18 cellular contexts compared by ENCODE assay signal in the genomic region with DNA sequence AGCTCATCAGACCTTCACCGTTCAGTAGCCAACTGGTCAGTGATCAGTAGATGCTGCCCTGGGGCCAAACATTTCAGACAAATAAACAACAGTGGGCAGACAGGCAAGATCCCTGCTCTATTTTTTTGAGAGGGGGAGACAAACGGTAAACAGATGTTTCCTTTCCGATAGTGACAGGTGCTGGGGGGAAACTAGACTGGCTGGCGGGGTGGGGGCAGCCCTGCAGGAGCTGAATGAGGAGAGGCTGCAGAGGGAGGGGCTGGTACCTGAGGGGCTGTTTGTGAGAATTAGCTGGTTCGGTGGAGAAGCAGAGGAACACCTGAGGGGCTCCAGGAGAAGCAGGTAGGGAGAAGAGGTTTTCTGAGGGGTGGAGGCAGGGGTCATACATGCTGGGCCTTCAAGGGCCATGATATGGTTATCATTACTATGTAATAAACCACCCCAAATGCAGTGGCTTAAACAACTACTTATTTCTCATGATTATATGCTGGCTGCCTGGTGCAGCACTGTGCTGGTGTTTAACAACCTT. TPM values are rescaled to one million over a fixed set of nuclear protein-coding genes. Genes with fewer than 3 reads are reported as not detected.
DNase-seq lines count a peak whose midpoint lies in the region; ATAC-seq and TF ChIP-seq lines count a peak whose summit lies in the region.
"Had no signal": no experiment of that assay in that cellular context is flagged by ENCODE, and none has a peak within 500 bp of the region (broad histone marks: within the 10 kb centered on the region; RNA-seq: fewer than 3 reads in every experiment).

No MANE protein-coding gene starts in this region.

- H3K4me1 Mint-ChIP-seq in CD8-positive, alpha-beta memory T cell = peaks cover 24 to 37% (median 35%) of the 10 kb centered on the region in 3 donors
- peaks cover 3% of the 10 kb centered on the region for H3K4me1 Mint-ChIP-seq in chondrocyte (ENCODE audit: low read depth)

- no peaks in the 10 kb centered on the region for H3K27me3 Mint-ChIP-seq in CD8-positive, alpha-beta memory T cell
- H3K27me3 Mint-ChIP-seq in chondrocyte (ENCODE audit: low read depth) = no peaks in the 10 kb centered on the region
- H3K27me3 Mint-ChIP-seq: stimulated activated naive B cell treated with anti-CD40 and anti-IgM and Interleukin-4, amounts not matched to agents 10 μg/mL and 1 μg/mL and 100 μg/mL, for 72 hours had no signal

- H3K27me3 ChIP-seq in BLaER1 treated with 17β-estradiol and CSF1 and Interleukin-3, amounts not matched to agents 10 nM and 100 nM = peaks cover 0 to 21% (median 0%) of the 10 kb centered on the region in 11 experiments; a peak in 5 of 22 replicates
- H3K27me3 ChIP-seq in CD8-positive, alpha-beta memory T cell (ENCODE audit: insufficient read depth, low read length, poor library complexity, severe bottlenecking) = no peaks in the 10 kb centered on the region
- H3K27me3 ChIP-seq: colonic mucosa, heart right ventricle, Peyer's patch had no signal

- H3K27ac ChIP-seq in BLaER1 treated with 17β-estradiol and CSF1 and Interleukin-3, amounts not matched to agents 10 nM and 100 nM = peak overlapping the region in 4 of 11 experiments; percentile 18 to 63 (median 50); a peak in 6 of 22 replicates
- no peak overlapping the region for H3K27ac ChIP-seq in CD8-positive, alpha-beta memory T cell (ENCODE audit: low read depth, low read length)
- peak overlapping the region; percentile 48 for H3K27ac ChIP-seq in OCI-LY7 (ENCODE audit: low read depth, low read length, poor library complexity, severe bottlenecking)
- H3K27ac ChIP-seq: C4-2B, colonic mucosa, GM23248, Peyer's patch had no signal

- peaks cover 25 to 58% (median 35%) of the 10 kb centered on the region in 11 experiments for H3K36me3 ChIP-seq in BLaER1 treated with 17β-estradiol and CSF1 and Interleukin-3, amounts not matched to agents 10 nM and 100 nM
- H3K36me3 ChIP-seq in CD8-positive, alpha-beta memory T cell (ENCODE audit: insufficient read depth, low read length) = peaks cover 17% of the 10 kb centered on the region
- peaks cover 26% of the 10 kb centered on the region for H3K36me3 ChIP-seq in OCI-LY7 (ENCODE audit: insufficient read depth, low read length)
- H3K36me3 ChIP-seq: colonic mucosa had no signal

- intact Hi-C loops in OCI-LY7 (cut with micrococcal nuclease; ENCODE audit: unreplicated experiment) = no loop called here

- H3K9me3 Mint-ChIP-seq in CD8-positive, alpha-beta memory T cell = no peaks in the 10 kb centered on the region
- H3K9me3 Mint-ChIP-seq in chondrocyte (ENCODE audit: low read depth) = no peaks in the 10 kb centered on the region
- H3K9me3 Mint-ChIP-seq: stimulated activated naive B cell treated with anti-CD40 and anti-IgM and Interleukin-4, amounts not matched to agents 10 μg/mL and 1 μg/mL and 100 μg/mL, for 72 hours had no signal

- H3K4me3 Mint-ChIP-seq in CD8-positive, alpha-beta memory T cell = peak overlapping the region in 5 of 7 donors; percentile 31 to 75 (median 50)
- no peak overlapping the region for H3K4me3 Mint-ChIP-seq in chondrocyte (ENCODE audit: unreplicated experiment)
- H3K4me3 Mint-ChIP-seq: stimulated activated naive B cell treated with anti-CD40 and anti-IgM and Interleukin-4, amounts not matched to agents 10 μg/mL and 1 μg/mL and 100 μg/mL, for 72 hours had no signal

- peaks cover 0 to 30% (median 13%) of the 10 kb centered on the region in 3 donors for H3K36me3 Mint-ChIP-seq in CD8-positive, alpha-beta memory T cell
- peaks cover 34% of the 10 kb centered on the region for H3K36me3 Mint-ChIP-seq in chondrocyte (ENCODE audit: low read depth)

- POLR2A ChIA-PET in CD8-positive, alpha-beta memory T cell (lab: Charles Lee) = no interaction called here
- POLR2A ChIA-PET in OCI-LY7 (lab: Charles Lee) = no interaction called here

- DNase-seq in CD8-positive, alpha-beta memory T cell = no peak
- DNase-seq in OCI-LY7 (ENCODE audit: low spot score) (peak; percentile 18), chondrocyte (ENCODE audit: low spot score) (no peak), islet precursor cell (no peak)
- DNase-seq: activated CD4-positive, alpha-beta T cell treated with anti-CD3 and anti-CD28 coated beads for 4 hours; colonic mucosa; GM23248; heart right ventricle; NCI-H1105; Peyer's patch; stimulated activated CD4-positive, alpha-beta T cell treated with anti-CD3 and anti-CD28 coated beads, Interleukin-4, amount 100 ng/mL, for 4 hours; stimulated activated naive B cell treated with anti-CD40 and anti-IgM and Interleukin-4, amounts not matched to agents 10 μg/mL and 1 μg/mL and 100 μg/mL, for 72 hours had no signal

- peak overlapping the region in 6 of 8 donors; percentile 29 to 88 (median 78) for H3K27ac Mint-ChIP-seq in CD8-positive, alpha-beta memory T cell
- H3K27ac Mint-ChIP-seq in chondrocyte (ENCODE audit: unreplicated experiment) = peak overlapping the region; percentile 90
- H3K27ac Mint-ChIP-seq: stimulated activated naive B cell treated with anti-CD40 and anti-IgM and Interleukin-4, amounts not matched to agents 10 μg/mL and 1 μg/mL and 100 μg/mL, for 72 hours had no signal

- no peak for TF ChIP-seq CTCF in OCI-LY7 (conservative IDR thresholded peaks at IDR 0.05; ENCODE audit: low read length)
- TF ChIP-seq CTCF in chondrocyte (IDR thresholded peaks at IDR 0.05) = no peak

- no peaks in the 10 kb centered on the region for H3K9me3 ChIP-seq in BLaER1 treated with 17β-estradiol and CSF1 and Interleukin-3, amounts not matched to agents 10 nM and 100 nM (replicated peaks in 1 of 11)
- H3K9me3 ChIP-seq in CD8-positive, alpha-beta memory T cell (ENCODE audit: low read length) = no peaks in the 10 kb centered on the region
- H3K9me3 ChIP-seq in OCI-LY7 (ENCODE audit: low read length) = no peaks in the 10 kb centered on the region
- H3K9me3 ChIP-seq: colonic mucosa, heart right ventricle, Peyer's patch had no signal

- BruUV-seq in OCI-LY7 (replicated peaks; lab: Mats Ljungman, UMichigan) = no TSS peak

- H3K4me1 ChIP-seq in BLaER1 treated with 17β-estradiol and CSF1 and Interleukin-3, amounts not matched to agents 10 nM and 100 nM = peaks cover 55 to 67% (median 62%) of the 10 kb centered on the region in 10 experiments
- H3K4me1 ChIP-seq in CD8-positive, alpha-beta memory T cell (ENCODE audit: insufficient read depth, low read length) = peaks cover 21% of the 10 kb centered on the region
- peaks cover 10% of the 10 kb centered on the region for H3K4me1 ChIP-seq in OCI-LY7 (ENCODE audit: insufficient read depth, low read length, poor library complexity, severe bottlenecking)
- H3K4me1 ChIP-seq: Peyer's patch had no signal

- H3K79me2 ChIP-seq in OCI-LY7 (ENCODE audit: insufficient read depth, low read depth, low read length) = no peaks in the 10 kb centered on the region

- H3K4me2 ChIP-seq in BLaER1 treated with 17β-estradiol and CSF1 and Interleukin-3, amounts not matched to agents 10 nM and 100 nM = peak overlapping the region; percentile 82 to 97 (median 90)
- no peak overlapping the region for H3K4me2 ChIP-seq in OCI-LY7 (ENCODE audit: low read length)

- CTCF ChIA-PET in CD8-positive, alpha-beta memory T cell (lab: Charles Lee) = no interaction called here
- CTCF ChIA-PET in OCI-LY7 (lab: Charles Lee; ENCODE audit: unreplicated experiment) = no interaction called here

- no peak overlapping the region for H2AFZ ChIP-seq in OCI-LY7 (ENCODE audit: low read length)
- H2AFZ ChIP-seq: GM23248 had no signal

- no peak for ATAC-seq in HG02885 (IDR thresholded peaks at IDR 0.05; ENCODE audit: poor library complexity, unreplicated experiment)
- no peak for ATAC-seq in GM21515 (IDR thresholded peaks at IDR 0.05; ENCODE audit: unreplicated experiment)
- no peak for ATAC-seq in esophagus mucosa
- ATAC-seq: K562 had no signal

- H4K20me1 ChIP-seq in BLaER1 treated with 17β-estradiol and CSF1 and Interleukin-3, amounts not matched to agents 10 nM and 100 nM = peaks cover 0 to 85% (median 22%) of the 10 kb centered on the region in 11 experiments; a peak in 16 of 22 replicates
- H4K20me1 ChIP-seq in OCI-LY7 (ENCODE audit: insufficient read depth, low read length) = no peaks in the 10 kb centered on the region

- no peaks in the 10 kb centered on the region for H3K9me2 ChIP-seq in OCI-LY7 (ENCODE audit: insufficient read depth, low read length)

- peak overlapping the region; percentile 4 to 73 (median 55); a peak in 17 of 22 replicates for H3K9ac ChIP-seq in BLaER1 treated with 17β-estradiol and CSF1 and Interleukin-3, amounts not matched to agents 10 nM and 100 nM
- H3K9ac ChIP-seq: GM23248 had no signal

- H3K4me3 ChIP-seq in BLaER1 treated with 17β-estradiol and CSF1 and Interleukin-3, amounts not matched to agents 10 nM and 100 nM = peak overlapping the region in 8 of 10 experiments; percentile 33 to 64 (median 54); a peak in 15 of 20 replicates
- H3K4me3 ChIP-seq in CD8-positive, alpha-beta memory T cell (ENCODE audit: low read length) = no peak overlapping the region
- no peak overlapping the region for H3K4me3 ChIP-seq in OCI-LY7 (ENCODE audit: low read depth, low read length, poor library complexity, severe bottlenecking)
- H3K4me3 ChIP-seq: colonic mucosa, GM23248, K562, Peyer's patch had no signal

RNA-seq across cellular contexts. Expression of a gene that starts 8.2 kb away (rescaled TPM):
- total RNA-seq in CD8-positive, alpha-beta memory T cell = 10 to 100 TPM; 63.7 to 68.2 TPM
- 13.4 TPM for polyA plus RNA-seq in CD8-positive, alpha-beta memory T cell
- total RNA-seq in OCI-LY7 (2014; rRNA removed; shearing (Covaris generic)) = 51.2 and 53.8 TPM in 2 replicates
- total RNA-seq in OCI-LY7 (2022) (72.8 and 77.9 TPM in 2 replicates), chondrocyte (144 to 199 TPM (median 148 TPM) in 3 replicates), esophagus mucosa (31.2 TPM)

RNA-seq across cellular contexts. Expression of a gene that starts 50.5 kb away (rescaled TPM):
- 10 to 100 TPM; 55.9 to 57.7 TPM for total RNA-seq in CD8-positive, alpha-beta memory T cell
- polyA plus RNA-seq in CD8-positive, alpha-beta memory T cell = 35.0 TPM
- 25.4 and 38.2 TPM in 2 replicates for total RNA-seq in OCI-LY7 (2014; rRNA removed; shearing (Covaris generic))
- total RNA-seq in OCI-LY7 (2022) (55.9 and 66.7 TPM in 2 replicates), chondrocyte (49.6 to 58.9 TPM (median 56.2 TPM) in 3 replicates), esophagus mucosa (30.6 TPM)

Comparison
In these comparisons a context has a peak if more than half of its experiments do, and no peak if none do; other contexts are left out.
1. H3K4me3 ChIP-seq: peak in BLaER1 treated with 17β-estradiol and CSF1 and Interleukin-3, amounts not matched to agents 10 nM and 100 nM (8 of 10); none in CD8-positive, alpha-beta memory T cell (single experiment) and OCI-LY7 (single experiment).